17 cellular contexts compared by ENCODE assay signal in genomic region chr22:17536269-17536668, GRCh38. TPM values are rescaled to one million over a fixed set of nuclear protein-coding genes. Genes with fewer than 3 reads are reported as not detected.
A peak's percentile ranks its signal among the peaks of the same experiment; 100 is the strongest.
DNase-seq lines count a peak whose midpoint lies in the region; FAIRE-seq and TF ChIP-seq lines count a peak whose summit lies in the region.
"Had no signal": no experiment of that assay in that cellular context is flagged by ENCODE, and none has a peak within 500 bp of the region (broad histone marks: within the 10 kb centered on the region; RNA-seq: fewer than 3 reads in every experiment).

No MANE protein-coding gene starts in this region.

- peaks cover 14 to 46% (median 21%) of the 10 kb centered on the region in 4 experiments; a peak in 7 of 8 replicates for H3K36me3 ChIP-seq in H1 (ENCODE audit: control insufficient read depth in 2 of 4, insufficient read depth in 4 of 4, low read length in 3 of 4)
- H3K36me3 ChIP-seq: adrenal gland had no signal

- H2BK12ac ChIP-seq in H1 (ENCODE audit: low read depth, low read length): no peak overlapping the region

- H2BK20ac ChIP-seq in H1 (ENCODE audit: low read length): no peak overlapping the region

- no peak for TF ChIP-seq EP300 in H1 (IDR thresholded peaks at IDR 0.05; ENCODE audit: borderline replicate concordance in 1 of 2, low read depth in 2 of 2, low read length in 2 of 2)

- peaks cover 0 to under 1% of the 10 kb centered on the region in 2 experiments; a peak in 1 of 4 replicates for H3K79me2 ChIP-seq in H1 (ENCODE audit: control insufficient read depth in 1 of 2, insufficient read depth in 2 of 2, low read length in 2 of 2)

- H2BK15ac ChIP-seq in H1 (ENCODE audit: low read length): no peak overlapping the region

- WGBS in H1 (ENCODE audit: extremely low coverage in 1 of 2, insufficient coverage in 1 of 2, insufficient read length in 1 of 2, insufficient replicate concordance in 2 of 2, low coverage in 1 of 2, low lambda C conversion rate in 2 of 2, missing lambda C conversion rate in 1 of 2), 2 experiments: 93% methylated on average over 5 of the region's 5 CpGs; no CpG with 5 or more reads in 1 of the 2 experiments

- in situ Hi-C loops in ACHN (cut with HindIII; ENCODE audit: low pct_ligation_motif_present, low pct_unique_long_range_greater_than_20kb, low sequenced_read_pairs): no loop called here
- in situ Hi-C loops in GM13977 (cut with MboI; ENCODE audit: low pct_unique_long_range_greater_than_20kb, low sequenced_read_pairs, unreplicated experiment): no loop called here

- H3K4me3 ChIP-seq in H1 (ENCODE audit: extremely low read depth in 1 of 4, insufficient read depth in 2 of 4, low read depth in 3 of 4, low read length in 4 of 4): no peak overlapping the region
- H3K4me3 ChIP-seq: A549, adrenal gland had no signal

- DNase-seq in ACHN (peak; percentile 12), NCI-H2171 treated with DMSO at 0.1 percent for 48 hours (lab: John Stamatoyannopoulos, UW) (peak; percentile 60), H1 (ENCODE audit: low read depth in 1 of 2, low spot score in 2 of 2) (no peak), nucleus accumbens (lab: John Stamatoyannopoulos, UW) (peak in 44 of 56 donors; percentile 2 to 75 (median 34)), SW480 (ENCODE audit: low spot score) (no peak), GM13977 (ENCODE audit: low spot score) (no peak), SHP77 treated with DMSO at 0.1 percent for 48 hours (lab: John Stamatoyannopoulos, UW) (no peak), foreskin melanocyte (no peak)
- DNase-seq: activated CD4-positive, alpha-beta T cell treated with anti-CD3 and anti-CD28 coated beads for 1 hour; activated T-cell treated with anti-CD3 and anti-CD28 coated beads, Interleukin-2, amount 50 U/mL, for 24 hours; effector CD4-positive, alpha-beta T cell; NCI-H2227 treated with DMSO at 0.1 percent for 48 hours had no signal

- no peak for TF ChIP-seq POLR2A in H1 (IDR thresholded peaks at IDR 0.05; ENCODE audit: control extremely low read depth in 1 of 2, low read depth in 2 of 2, low read length in 2 of 2)

- H3K56ac ChIP-seq in H1 (replicated peaks; ENCODE audit: insufficient read length, low read depth, low read length): no peak overlapping the region

- peaks cover 0 to 7% (median 4%) of the 10 kb centered on the region in 4 experiments; a peak in 3 of 7 replicates for H3K4me1 ChIP-seq in H1 (replicated peaks in 1 of 4; ENCODE audit: control insufficient read depth in 3 of 4, insufficient read depth in 4 of 4, low read length in 3 of 4)
- H3K4me1 ChIP-seq: A549, adrenal gland had no signal

- H2AFZ ChIP-seq in H1 (ENCODE audit: low read length): no peak overlapping the region

- no peak overlapping the region for H3K4me2 ChIP-seq in H1 (ENCODE audit: insufficient read depth in 1 of 2, low read depth in 2 of 2, low read length in 2 of 2)
- H3K4me2 ChIP-seq: A549 had no signal

- no peaks in the 10 kb centered on the region; the same call in 1 of the 2 replicates for H3K79me1 ChIP-seq in H1 (ENCODE audit: low read depth, low read length)

- no peak overlapping the region for H4K5ac ChIP-seq in H1 (ENCODE audit: insufficient read length, low read depth, low read length)

- POLR2A ChIA-PET in H1 (lab: Charles Lee; ENCODE audit: partially characterized antibody): interaction anchor here (0.7 kb wide), 1 partner anchor 27 kb away, joined by 3 read pairs; no protein-coding TSS in a partner anchor

- peaks cover 0 to 2% of the 10 kb centered on the region in 2 experiments for H4K20me1 ChIP-seq in H1 (replicated peaks in 1 of 2; ENCODE audit: control insufficient read depth in 1 of 2, insufficient read depth in 2 of 2, low read length in 2 of 2)

- peak overlapping the region; percentile 47 for H2BK5ac ChIP-seq in H1 (ENCODE audit: low read depth, low read length)

- H3K14ac ChIP-seq in H1 (ENCODE audit: insufficient read length): no peak overlapping the region

- H3K23ac ChIP-seq in H1 (ENCODE audit: insufficient read length): no peak overlapping the region

- no peak overlapping the region for H2BK120ac ChIP-seq in H1 (replicated peaks; ENCODE audit: low read depth, low read length)

- no peak overlapping the region for H3K9ac ChIP-seq in H1 (replicated peaks in 1 of 4; ENCODE audit: extremely low read depth in 1 of 4, low read depth in 3 of 4, low read length in 3 of 4)

- H3K4ac ChIP-seq in H1 (replicated peaks; ENCODE audit: insufficient read length, low read depth, low read length): no peak overlapping the region

- TF ChIP-seq CTCF in H1 (IDR thresholded peaks at IDR 0.05; ENCODE audit: control extremely low read depth in 1 of 3, insufficient read depth in 1 of 3, low read depth in 1 of 3, low read length in 3 of 3) (no peak), GM13977 (IDR thresholded peaks at IDR 0.05; ENCODE audit: extremely low read depth, insufficient read depth, missing control alignments) (no peak)

- no peaks in the 10 kb centered on the region for H3K9me3 ChIP-seq in H1 (ENCODE audit: insufficient read depth in 2 of 2, low read depth in 1 of 2, low read length in 1 of 2)
- H3K9me3 ChIP-seq: A549, adrenal gland had no signal

- no peak overlapping the region; the same call in 1 of the 2 replicates for H4K8ac ChIP-seq in H1 (ENCODE audit: extremely low read depth, insufficient read depth, low read length)

- no peaks in the 10 kb centered on the region; the same call in 1 of the 2 replicates for H3K23me2 ChIP-seq in H1 (ENCODE audit: low read depth, low read length)

- no peak overlapping the region for H3K18ac ChIP-seq in H1 (ENCODE audit: extremely low read depth, low read length)

- H3K27ac ChIP-seq in H1 (ENCODE audit: low read depth, low read length): no peak overlapping the region
- H3K27ac ChIP-seq: A549, adrenal gland had no signal

- no peak overlapping the region for H2AK5ac ChIP-seq in H1 (ENCODE audit: low read depth, low read length)

- FAIRE-seq in H1 (lab: Jason Lieb, UNC): no peak
- FAIRE-seq: A549, GM12891 had no signal

- CTCF ChIA-PET in H1 (lab: Charles Lee; ENCODE audit: partially characterized antibody): interaction anchor here (1.0 to 1.3 kb wide), 5 partner anchors 20 to 405 kb away, joined by 3 read pairs; partner anchors contain the start of gene BCL2L13

- no peak overlapping the region for H4K91ac ChIP-seq in H1 (replicated peaks; ENCODE audit: insufficient read length, low read length)

- H3K27me3 ChIP-seq in H1 (replicated peaks in 1 of 4; ENCODE audit: control insufficient read depth in 3 of 4, extremely low read depth in 1 of 4, insufficient read depth in 3 of 4, low read length in 3 of 4): no peaks in the 10 kb centered on the region
- H3K27me3 ChIP-seq: adrenal gland had no signal

- TF ChIP-seq RAD21 in H1 (IDR thresholded peaks at IDR 0.05 in 1 of 2, conservative IDR thresholded peaks at IDR 0.05 in 1 of 2; ENCODE audit: low read depth in 2 of 2, low read length in 2 of 2): no peak

TF ChIP-seq in H1, 55 proteins besides CTCF, POLR2A, EP300 and RAD21:
- TF ChIP-seq KDM1A (IDR thresholded peaks at IDR 0.05; ENCODE audit: borderline replicate concordance, low read length) (no peak), KDM5A (IDR thresholded peaks at IDR 0.05; ENCODE audit: low read length) (no peak), MAX (IDR thresholded peaks at IDR 0.05) (no peak), BRCA1 (IDR thresholded peaks at IDR 0.05; ENCODE audit: low read depth, low read length) (no peak), KDM4A (IDR thresholded peaks at IDR 0.05; ENCODE audit: low read depth, low read length, severe bottlenecking) (no peak), JUND (IDR thresholded peaks at IDR 0.05; ENCODE audit: low read length) (no peak), TBP (IDR thresholded peaks at IDR 0.05; ENCODE audit: low read depth, low read length) (no peak), TAF7 (optimal IDR thresholded peaks at IDR 0.05; ENCODE audit: borderline replicate concordance, low read depth, low read length) (no peak)

RNA-seq across cellular contexts. Expression of gene SLC25A18, which starts 27.0 kb away (rescaled TPM):
- 2.2 and 2.8 TPM in 2 replicates for total RNA-seq in H1 (2021; fragmentation: NEBNext Ultra II Directional; extraction: Animal tissue kit (Norgen Biotek cat#: 25700))
- polyA plus RNA-seq in H1 (2011; rRNA removed): 2.7 and 2.9 TPM in 2 replicates
- 2.3 TPM for polyA plus RNA-seq in H1 (2011; cell fraction: cytosol; rRNA removed)
- 3.2 TPM for polyA plus RNA-seq in H1 (2011; cell fraction: nucleus; rRNA removed)
- 2.7 to 3.0 TPM (median 2.8 TPM) in 4 replicates for polyA plus RNA-seq in H1 (2012, experiment 1 of 2)
- 3.1 TPM for polyA plus RNA-seq in H1 (2012, experiment 2 of 2)
- 0.51 TPM for polyA plus RNA-seq in H1 (2013, experiment 1 of 2)
- 0.52 TPM for polyA plus RNA-seq in H1 (2013, experiment 2 of 2)
- 2.6 and 2.7 TPM in 2 replicates for polyA minus RNA-seq in H1 (2011; rRNA and poly(A)+ RNA removed)
- 1.0 TPM for polyA minus RNA-seq in H1 (2011; cell fraction: cytosol; rRNA and poly(A)+ RNA removed)
- 2.5 TPM for polyA minus RNA-seq in H1 (2011; cell fraction: nucleus; rRNA and poly(A)+ RNA removed)
- total RNA-seq: natural killer cell treated with Interleukin-12 subunit alpha and Interleukin-12 subunit beta and Interleukin-15 and Interleukin-18, amount 100 ng/mL, for 72 hours; skeletal muscle tissue had no signal
- polyA plus RNA-seq: A549 had no signal

Comparison
In these comparisons a context has a peak if more than half of its experiments do, and no peak if none do; other contexts are left out.
1. DNase-seq: peak in ACHN (single experiment), NCI-H2171 treated with DMSO at 0.1 percent for 48 hours (single experiment) and nucleus accumbens (44 of 56); none in H1 (0 of 2), SW480 (single experiment), GM13977 (single experiment), SHP77 treated with DMSO at 0.1 percent for 48 hours (single experiment) and foreskin melanocyte (single experiment).